Comparison of ENCODE assay signal across 1 cellular context in the genomic region with DNA sequence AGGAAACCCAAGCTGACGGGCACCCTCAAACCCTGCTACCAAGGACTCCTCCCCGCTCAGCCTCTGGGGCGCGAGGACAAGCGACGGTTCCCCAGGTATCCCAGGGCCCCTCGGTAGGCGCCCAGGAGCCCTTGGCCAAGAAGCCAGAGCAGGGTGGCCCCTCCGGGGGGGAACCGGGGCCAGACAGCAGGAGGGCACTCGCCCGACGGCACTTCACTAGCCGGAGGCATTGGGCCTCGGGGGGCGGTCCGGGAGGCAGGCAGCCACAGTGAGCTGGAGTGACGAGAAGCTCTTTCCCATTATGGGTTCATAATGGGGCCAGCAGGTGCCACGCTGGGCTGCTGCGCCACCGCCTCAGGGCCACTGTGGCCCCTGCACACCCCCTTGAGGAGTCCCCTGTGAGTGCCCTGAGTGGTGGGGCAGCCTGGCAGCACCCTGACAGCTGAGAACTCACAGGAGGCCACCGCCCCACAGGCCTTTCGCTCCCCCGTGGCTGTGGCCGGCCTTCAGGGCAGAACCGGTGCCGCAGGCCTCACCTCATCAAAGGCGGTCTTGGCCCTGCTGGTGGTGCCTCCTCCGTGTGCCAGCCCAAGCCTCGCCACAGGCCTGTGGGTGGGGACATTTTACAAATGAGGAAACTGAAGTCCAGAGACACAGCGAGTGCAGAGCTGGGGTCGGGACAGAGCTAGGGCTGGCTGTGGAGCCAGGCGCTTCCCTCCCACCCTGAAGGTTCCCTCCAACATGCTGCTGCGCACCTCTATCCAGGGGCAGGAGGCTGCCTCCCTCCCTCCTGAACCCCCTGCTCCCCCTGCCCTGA.
TF ChIP-seq lines count a peak whose summit lies in the region.

No MANE protein-coding gene starts in this region.

TF ChIP-seq in GM12878, 131 proteins besides CTCF, POLR2A, EP300 and RAD21 (continued from another document):
- TF ChIP-seq, protein P1, sequence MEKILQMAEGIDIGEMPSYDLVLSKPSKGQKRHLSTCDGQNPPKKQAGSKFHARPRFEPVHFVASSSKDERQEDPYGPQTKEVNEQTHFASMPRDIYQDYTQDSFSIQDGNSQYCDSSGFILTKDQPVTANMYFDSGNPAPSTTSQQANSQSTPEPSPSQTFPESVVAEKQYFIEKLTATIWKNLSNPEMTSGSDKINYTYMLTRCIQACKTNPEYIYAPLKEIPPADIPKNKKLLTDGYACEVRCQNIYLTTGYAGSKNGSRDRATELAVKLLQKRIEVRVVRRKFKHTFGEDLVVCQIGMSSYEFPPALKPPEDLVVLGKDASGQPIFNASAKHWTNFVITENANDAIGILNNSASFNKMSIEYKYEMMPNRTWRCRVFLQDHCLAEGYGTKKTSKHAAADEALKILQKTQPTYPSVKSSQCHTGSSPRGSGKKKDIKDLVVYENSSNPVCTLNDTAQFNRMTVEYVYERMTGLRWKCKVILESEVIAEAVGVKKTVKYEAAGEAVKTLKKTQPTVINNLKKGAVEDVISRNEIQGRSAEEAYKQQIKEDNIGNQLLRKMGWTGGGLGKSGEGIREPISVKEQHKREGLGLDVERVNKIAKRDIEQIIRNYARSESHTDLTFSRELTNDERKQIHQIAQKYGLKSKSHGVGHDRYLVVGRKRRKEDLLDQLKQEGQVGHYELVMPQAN (conservative IDR thresholded peaks at IDR 0.05), result no peak
